In genomic region chr3:14947105-14947885, GRCh38 we compare ENCODE assay signal across 1 cellular context.
TF ChIP-seq lines count a peak whose summit lies in the region.

Gene NR2C2, plus strand, starts transcription at chr3:14947583. Its CDS starts 56,332 bp downstream, at chr3:15003915.

TF ChIP-seq in HEK293, 187 proteins besides CTCF, POLR2A, EP300 and RAD21 (continued from another document and continues in another):
- TF ChIP-seq FEZF1 (tag by site-specific recombination; IDR thresholded peaks at IDR 0.05) (no peak), SP2 (tag by site-specific recombination; IDR thresholded peaks at IDR 0.05) (peak; percentile 72), ZNF350 (tag by site-specific recombination; IDR thresholded peaks at IDR 0.05) (no peak), ZNF391 (tag by site-specific recombination; IDR thresholded peaks at IDR 0.05; ENCODE audit: borderline replicate concordance, low read depth) (no peak), ZNF48 (tag by site-specific recombination; IDR thresholded peaks at IDR 0.05) (no peak), INSM2 (tag by site-specific recombination; IDR thresholded peaks at IDR 0.05) (no peak), REPIN1 (tag by site-specific recombination; IDR thresholded peaks at IDR 0.05; ENCODE audit: low read depth) (no peak), ZNF416 (tag by site-specific recombination; IDR thresholded peaks at IDR 0.05) (no peak), ZFHX2 (tag by site-specific recombination; conservative IDR thresholded peaks at IDR 0.05) (peak; percentile 65), AEBP2 (tag by site-specific recombination; IDR thresholded peaks at IDR 0.05; ENCODE audit: borderline replicate concordance) (no peak), KLF17 (tag by site-specific recombination; IDR thresholded peaks at IDR 0.05) (peak; percentile 77), ZFP37 (tag by site-specific recombination; IDR thresholded peaks at IDR 0.05) (peak; percentile 64; the same call in 1 of the 2 replicates), ZSCAN30 (tag by site-specific recombination; IDR thresholded peaks at IDR 0.05) (peak; percentile 65; the same call in 1 of the 2 replicates), IKZF3 (tag by site-specific recombination; IDR thresholded peaks at IDR 0.05) (peak; percentile 32; the same call in 1 of the 2 replicates), ZNF629 (tag by site-specific recombination; IDR thresholded peaks at IDR 0.05) (no peak), PRDM2 (tag by site-specific recombination; IDR thresholded peaks at IDR 0.05; ENCODE audit: borderline replicate concordance) (no peak), ZNF174 (tag by site-specific recombination; IDR thresholded peaks at IDR 0.05) (no peak), ZNF202 (tag by site-specific recombination; IDR thresholded peaks at IDR 0.05; ENCODE audit: borderline replicate concordance) (no peak), ZNF747 (tag by site-specific recombination; IDR thresholded peaks at IDR 0.05) (no peak), ZNF19 (tag by site-specific recombination; IDR thresholded peaks at IDR 0.05; ENCODE audit: low read depth) (no peak), HOXD13 (CRISPR knock-in tag; IDR thresholded peaks at IDR 0.05; ENCODE audit: borderline replicate concordance) (no peak), OVOL3 (tag by site-specific recombination; IDR thresholded peaks at IDR 0.05) (no peak), ZNF16 (tag by site-specific recombination; IDR thresholded peaks at IDR 0.05; ENCODE audit: low read depth) (no peak), ZNF24 (tag by site-specific recombination; IDR thresholded peaks at IDR 0.05) (no peak; the same call in 1 of the 2 replicates), ZNF280D (tag by site-specific recombination; IDR thresholded peaks at IDR 0.05) (no peak), ZNF211 (tag by site-specific recombination; IDR thresholded peaks at IDR 0.05; ENCODE audit: low read depth) (no peak), ZSCAN18 (tag by site-specific recombination; IDR thresholded peaks at IDR 0.05) (no peak), ZNF76 (tag by site-specific recombination; IDR thresholded peaks at IDR 0.05; ENCODE audit: borderline replicate concordance, low read depth) (0 out of 2 replicates have a peak, but pooled peaks have one; percentile 47), ZNF768 (tag by site-specific recombination; IDR thresholded peaks at IDR 0.05) (no peak), ZBTB7A (tag by site-specific recombination; IDR thresholded peaks at IDR 0.05; ENCODE audit: low read depth) (no peak), ZBTB49 (tag by site-specific recombination; IDR thresholded peaks at IDR 0.05; ENCODE audit: low read depth) (no peak), ZNF366 (tag by site-specific recombination; conservative IDR thresholded peaks at IDR 0.05) (no peak), OSR2 (tag by site-specific recombination; IDR thresholded peaks at IDR 0.05) (no peak), ZNF501 (tag by site-specific recombination; IDR thresholded peaks at IDR 0.05) (peak; percentile 79; the same call in 1 of the 2 replicates), TCF7L2 (IDR thresholded peaks at IDR 0.05; ENCODE audit: borderline replicate concordance, low read depth, low read length) (no peak), ATF2 (tag by site-specific recombination; IDR thresholded peaks at IDR 0.05; ENCODE audit: low read depth) (no peak), GFI1B (tag by site-specific recombination; IDR thresholded peaks at IDR 0.05) (no peak), ZNF664 (tag by site-specific recombination; IDR thresholded peaks at IDR 0.05) (no peak), ZNF2 (tag by site-specific recombination; IDR thresholded peaks at IDR 0.05) (0 out of 2 replicates have a peak, but pooled peaks have one; percentile 46), HOXA7 (CRISPR knock-in tag; IDR thresholded peaks at IDR 0.05; ENCODE audit: borderline replicate concordance) (no peak), ZNF623 (tag by site-specific recombination; IDR thresholded peaks at IDR 0.05) (no peak), ZNF398 (tag by site-specific recombination; IDR thresholded peaks at IDR 0.05) (no peak)
